In the genomic region with DNA sequence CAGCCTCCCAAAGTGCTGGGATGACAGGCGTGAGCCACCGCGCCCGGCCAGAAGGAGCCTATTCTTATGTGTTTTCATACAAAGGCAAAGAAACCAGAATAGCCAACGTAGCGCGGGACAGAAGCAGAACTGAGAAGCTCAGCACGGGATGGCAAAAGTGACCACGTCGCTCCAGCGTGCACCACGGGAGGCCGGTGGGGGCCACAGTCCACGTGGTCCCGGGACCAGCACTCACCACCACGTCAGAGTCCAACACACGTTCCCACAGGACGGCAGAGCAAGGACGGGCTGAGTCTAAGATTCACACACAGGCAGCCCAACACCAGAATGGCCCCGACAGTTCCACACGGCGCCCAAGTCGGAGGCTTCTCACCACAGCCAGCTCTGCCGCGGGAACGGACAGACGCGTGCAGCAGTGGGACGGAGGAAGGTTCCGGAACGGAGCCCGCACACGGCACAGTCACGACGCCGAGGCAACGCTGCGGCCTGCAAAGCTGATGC, we compare ENCODE assay signal across 15 cellular contexts.
"Had no signal": no experiment of that assay in that cellular context is flagged by ENCODE, and none has a peak within 500 bp of the region (broad histone marks: within the 10 kb centered on the region; RNA-seq: fewer than 3 reads in every experiment).

No MANE protein-coding gene starts in this region.

- H3K9me3 Mint-ChIP-seq: activated CD4-positive, alpha-beta T cell treated with anti-CD3 and anti-CD28 coated beads, Interleukin-2, amount 10 ng/mL, durations not matched to agents 24 days and 14 days; activated CD8-positive, alpha-beta T cell treated with anti-CD3 and anti-CD28 coated beads for 36 hours; activated T-helper 17 cell treated with anti-CD3 and anti-CD28 coated beads, Interleukin-2, amount 50 U/mL, for 72 hours had no signal

- H3K27ac ChIP-seq: brain microvascular endothelial cell, gastrocnemius medialis, neural progenitor cell, ovary, thoracic aorta, upper lobe of left lung had no signal

- H3K4me3 Mint-ChIP-seq: activated CD4-positive, alpha-beta T cell treated with anti-CD3 and anti-CD28 coated beads, Interleukin-2, amount 10 ng/mL, durations not matched to agents 24 days and 14 days; activated CD8-positive, alpha-beta T cell treated with anti-CD3 and anti-CD28 coated beads for 36 hours; activated T-helper 17 cell treated with anti-CD3 and anti-CD28 coated beads, Interleukin-2, amount 50 U/mL, for 72 hours; neural progenitor cell; stimulated activated naive B cell treated with anti-CD40 and anti-IgM and Interleukin-4, amounts not matched to agents 10 μg/mL and 1 μg/mL and 100 μg/mL, for 72 hours; T-helper 1 cell treated with Interleukin-12 subunit alpha and Interleukin-12 subunit beta and Interleukin-4 antibody, amounts not matched to agents 30 μg/mL and 1 μg/mL, for 36 hours had no signal

- H3K27me3 Mint-ChIP-seq: activated CD4-positive, alpha-beta T cell treated with anti-CD3 and anti-CD28 coated beads, Interleukin-2, amount 10 ng/mL, durations not matched to agents 24 days and 14 days; activated CD8-positive, alpha-beta T cell treated with anti-CD3 and anti-CD28 coated beads for 36 hours; activated T-helper 17 cell treated with anti-CD3 and anti-CD28 coated beads, Interleukin-2, amount 50 U/mL, for 72 hours; stimulated activated naive B cell treated with anti-CD40 and anti-IgM and Interleukin-4, amounts not matched to agents 10 μg/mL and 1 μg/mL and 100 μg/mL, for 72 hours had no signal

- H3K36me3 ChIP-seq: brain microvascular endothelial cell, neural progenitor cell, ovary, thoracic aorta had no signal

- H3K4me1 Mint-ChIP-seq: activated CD4-positive, alpha-beta T cell treated with anti-CD3 and anti-CD28 coated beads, Interleukin-2, amount 10 ng/mL, durations not matched to agents 24 days and 14 days; neural progenitor cell; stimulated activated naive B cell treated with anti-CD40 and anti-IgM and Interleukin-4, amounts not matched to agents 10 μg/mL and 1 μg/mL and 100 μg/mL, for 72 hours had no signal

- H3K9me3 ChIP-seq: gastrocnemius medialis, ovary, thoracic aorta, upper lobe of left lung had no signal

- H3K4me1 ChIP-seq: gastrocnemius medialis, neural progenitor cell, upper lobe of left lung had no signal

- ATAC-seq: activated CD8-positive, alpha-beta T cell treated with anti-CD3 and anti-CD28 coated beads for 36 hours; activated T-helper 17 cell treated with anti-CD3 and anti-CD28 coated beads, Interleukin-2, amount 50 U/mL, for 72 hours; gastrocnemius medialis; stimulated activated naive B cell treated with anti-CD40 and anti-IgM and Interleukin-4, amounts not matched to agents 10 μg/mL and 1 μg/mL and 100 μg/mL, for 72 hours had no signal

- DNase-seq: activated CD4-positive, alpha-beta T cell treated with anti-CD3 and anti-CD28 coated beads, Interleukin-2, amount 10 ng/mL, durations not matched to agents 24 days and 14 days; activated CD8-positive, alpha-beta T cell treated with anti-CD3 and anti-CD28 coated beads for 36 hours; activated naive CD4-positive, alpha-beta T cell; activated T-cell treated with anti-CD3 and anti-CD28 coated beads, Interleukin-2, amount 50 U/mL, for 1 hour; brain microvascular endothelial cell; cortex of kidney; gastrocnemius medialis; mammary epithelial cell; stimulated activated naive B cell treated with anti-CD40 and anti-IgM and Interleukin-4, amounts not matched to agents 10 μg/mL and 1 μg/mL and 100 μg/mL, for 72 hours had no signal

- H3K27me3 ChIP-seq: brain microvascular endothelial cell, gastrocnemius medialis, neural progenitor cell, ovary, upper lobe of left lung had no signal

- H3K4me3 ChIP-seq: gastrocnemius medialis, neural progenitor cell, ovary, thoracic aorta, upper lobe of left lung had no signal

- H3K27ac Mint-ChIP-seq: activated CD4-positive, alpha-beta T cell treated with anti-CD3 and anti-CD28 coated beads, Interleukin-2, amount 10 ng/mL, durations not matched to agents 24 days and 14 days; activated CD8-positive, alpha-beta T cell treated with anti-CD3 and anti-CD28 coated beads for 36 hours; activated T-helper 17 cell treated with anti-CD3 and anti-CD28 coated beads, Interleukin-2, amount 50 U/mL, for 72 hours; neural progenitor cell; stimulated activated naive B cell treated with anti-CD40 and anti-IgM and Interleukin-4, amounts not matched to agents 10 μg/mL and 1 μg/mL and 100 μg/mL, for 72 hours; T-helper 1 cell treated with Interleukin-12 subunit alpha and Interleukin-12 subunit beta and Interleukin-4 antibody, amounts not matched to agents 30 μg/mL and 1 μg/mL, for 36 hours had no signal
